ENCODE assay signal across 1 cellular context in genomic region chr1:154418062-154418897, GRCh38.
TF ChIP-seq lines count a peak whose summit lies in the region.

No MANE protein-coding gene starts in this region.

TF ChIP-seq in HepG2, 621 proteins besides CTCF, POLR2A, EP300 and RAD21 (continued from another document and continues in another):
- TF ChIP-seq, protein P1, sequence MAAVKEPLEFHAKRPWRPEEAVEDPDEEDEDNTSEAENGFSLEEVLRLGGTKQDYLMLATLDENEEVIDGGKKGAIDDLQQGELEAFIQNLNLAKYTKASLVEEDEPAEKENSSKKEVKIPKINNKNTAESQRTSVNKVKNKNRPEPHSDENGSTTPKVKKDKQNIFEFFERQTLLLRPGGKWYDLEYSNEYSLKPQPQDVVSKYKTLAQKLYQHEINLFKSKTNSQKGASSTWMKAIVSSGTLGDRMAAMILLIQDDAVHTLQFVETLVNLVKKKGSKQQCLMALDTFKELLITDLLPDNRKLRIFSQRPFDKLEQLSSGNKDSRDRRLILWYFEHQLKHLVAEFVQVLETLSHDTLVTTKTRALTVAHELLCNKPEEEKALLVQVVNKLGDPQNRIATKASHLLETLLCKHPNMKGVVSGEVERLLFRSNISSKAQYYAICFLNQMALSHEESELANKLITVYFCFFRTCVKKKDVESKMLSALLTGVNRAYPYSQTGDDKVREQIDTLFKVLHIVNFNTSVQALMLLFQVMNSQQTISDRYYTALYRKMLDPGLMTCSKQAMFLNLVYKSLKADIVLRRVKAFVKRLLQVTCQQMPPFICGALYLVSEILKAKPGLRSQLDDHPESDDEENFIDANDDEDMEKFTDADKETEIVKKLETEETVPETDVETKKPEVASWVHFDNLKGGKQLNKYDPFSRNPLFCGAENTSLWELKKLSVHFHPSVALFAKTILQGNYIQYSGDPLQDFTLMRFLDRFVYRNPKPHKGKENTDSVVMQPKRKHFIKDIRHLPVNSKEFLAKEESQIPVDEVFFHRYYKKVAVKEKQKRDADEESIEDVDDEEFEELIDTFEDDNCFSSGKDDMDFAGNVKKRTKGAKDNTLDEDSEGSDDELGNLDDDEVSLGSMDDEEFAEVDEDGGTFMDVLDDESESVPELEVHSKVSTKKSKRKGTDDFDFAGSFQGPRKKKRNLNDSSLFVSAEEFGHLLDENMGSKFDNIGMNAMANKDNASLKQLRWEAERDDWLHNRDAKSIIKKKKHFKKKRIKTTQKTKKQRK (IDR thresholded peaks at IDR 0.05; ENCODE audit: low read length) = no peak
- TF ChIP-seq SP1 (IDR thresholded peaks at IDR 0.05) (no peak), SP1 (CRISPR knock-in tag; IDR thresholded peaks at IDR 0.05) (no peak), TOE1 (CRISPR knock-in tag; IDR thresholded peaks at IDR 0.05) (no peak), HNF4A (CRISPR knock-in tag; IDR thresholded peaks at IDR 0.05) (peak; percentile 90), POLR2G (IDR thresholded peaks at IDR 0.05; ENCODE audit: low read depth, low read length) (peak; percentile 67), CBX5 (CRISPR knock-in tag; IDR thresholded peaks at IDR 0.05; ENCODE audit: borderline replicate concordance) (peak; percentile 83), NONO (IDR thresholded peaks at IDR 0.05) (no peak), NONO (CRISPR knock-in tag; conservative IDR thresholded peaks at IDR 0.05) (peak; percentile 85), FOXK2 (IDR thresholded peaks at IDR 0.05) (peak; percentile 90), SIN3B (IDR thresholded peaks at IDR 0.05; ENCODE audit: low read length) (no peak), ZNF446 (CRISPR knock-in tag; IDR thresholded peaks at IDR 0.05) (no peak), PRDM10 (CRISPR knock-in tag; IDR thresholded peaks at IDR 0.05; ENCODE audit: low read depth) (peak; percentile 80; the same call in 1 of the 2 replicates), EED (CRISPR knock-in tag; IDR thresholded peaks at IDR 0.05) (no peak), SOX13 (IDR thresholded peaks at IDR 0.05) (peak; percentile 79), SOX13 (CRISPR knock-in tag; conservative IDR thresholded peaks at IDR 0.05 in 1 of 2, IDR thresholded peaks at IDR 0.05 in 1 of 2) (peak in 1 of 2 experiments; percentile 83; a peak in 2 of 4 replicates), ZSCAN12 (CRISPR knock-in tag; IDR thresholded peaks at IDR 0.05) (no peak), KLF9 (CRISPR knock-in tag; IDR thresholded peaks at IDR 0.05; ENCODE audit: low read depth) (no peak), ZBTB10 (CRISPR knock-in tag; IDR thresholded peaks at IDR 0.05; ENCODE audit: borderline replicate concordance) (no peak), RARG (CRISPR knock-in tag; IDR thresholded peaks at IDR 0.05; ENCODE audit: low read depth) (no peak; the same call in 1 of the 2 replicates), ZNF543 (CRISPR knock-in tag; IDR thresholded peaks at IDR 0.05) (no peak), SIN3A (IDR thresholded peaks at IDR 0.05; ENCODE audit: borderline replicate concordance, low read depth, low read length) (peak; percentile 67; the same call in 1 of the 2 replicates), MBNL3 (CRISPR knock-in tag; conservative IDR thresholded peaks at IDR 0.05) (no peak), POGZ (CRISPR knock-in tag; IDR thresholded peaks at IDR 0.05) (peak; percentile 65; the same call in 1 of the 2 replicates), ESRRA (CRISPR knock-in tag; IDR thresholded peaks at IDR 0.05; ENCODE audit: low read depth) (peak; percentile 74), ZSCAN20 (CRISPR knock-in tag; IDR thresholded peaks at IDR 0.05; ENCODE audit: borderline replicate concordance) (no peak), ZNF879 (CRISPR knock-in tag; IDR thresholded peaks at IDR 0.05) (no peak), TBX3 (IDR thresholded peaks at IDR 0.05; ENCODE audit: borderline replicate concordance) (peak; percentile 74; the same call in 1 of the 2 replicates), ARID2 (CRISPR knock-in tag; IDR thresholded peaks at IDR 0.05; ENCODE audit: borderline replicate concordance) (0 out of 2 replicates have a peak, but pooled peaks have one; percentile 67), BORCS8-MEF2B (CRISPR knock-in tag; IDR thresholded peaks at IDR 0.05) (peak; percentile 70), KDM5A (IDR thresholded peaks at IDR 0.05; ENCODE audit: borderline replicate concordance, low read length) (no peak), RBM22 (optimal IDR thresholded peaks at IDR 0.05; ENCODE audit: low read length) (no peak), ZNF343 (CRISPR knock-in tag; IDR thresholded peaks at IDR 0.05) (0 out of 2 replicates have a peak, but pooled peaks have one; percentile 60), ZNF703 (CRISPR knock-in tag; IDR thresholded peaks at IDR 0.05; ENCODE audit: borderline replicate concordance) (no peak; the same call in 1 of the 2 replicates)
- TF ChIP-seq, protein P2, sequence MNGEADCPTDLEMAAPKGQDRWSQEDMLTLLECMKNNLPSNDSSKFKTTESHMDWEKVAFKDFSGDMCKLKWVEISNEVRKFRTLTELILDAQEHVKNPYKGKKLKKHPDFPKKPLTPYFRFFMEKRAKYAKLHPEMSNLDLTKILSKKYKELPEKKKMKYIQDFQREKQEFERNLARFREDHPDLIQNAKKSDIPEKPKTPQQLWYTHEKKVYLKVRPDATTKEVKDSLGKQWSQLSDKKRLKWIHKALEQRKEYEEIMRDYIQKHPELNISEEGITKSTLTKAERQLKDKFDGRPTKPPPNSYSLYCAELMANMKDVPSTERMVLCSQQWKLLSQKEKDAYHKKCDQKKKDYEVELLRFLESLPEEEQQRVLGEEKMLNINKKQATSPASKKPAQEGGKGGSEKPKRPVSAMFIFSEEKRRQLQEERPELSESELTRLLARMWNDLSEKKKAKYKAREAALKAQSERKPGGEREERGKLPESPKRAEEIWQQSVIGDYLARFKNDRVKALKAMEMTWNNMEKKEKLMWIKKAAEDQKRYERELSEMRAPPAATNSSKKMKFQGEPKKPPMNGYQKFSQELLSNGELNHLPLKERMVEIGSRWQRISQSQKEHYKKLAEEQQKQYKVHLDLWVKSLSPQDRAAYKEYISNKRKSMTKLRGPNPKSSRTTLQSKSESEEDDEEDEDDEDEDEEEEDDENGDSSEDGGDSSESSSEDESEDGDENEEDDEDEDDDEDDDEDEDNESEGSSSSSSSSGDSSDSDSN (CRISPR knock-in tag; IDR thresholded peaks at IDR 0.05) = peak; percentile 61
- TF ChIP-seq, protein P3, sequence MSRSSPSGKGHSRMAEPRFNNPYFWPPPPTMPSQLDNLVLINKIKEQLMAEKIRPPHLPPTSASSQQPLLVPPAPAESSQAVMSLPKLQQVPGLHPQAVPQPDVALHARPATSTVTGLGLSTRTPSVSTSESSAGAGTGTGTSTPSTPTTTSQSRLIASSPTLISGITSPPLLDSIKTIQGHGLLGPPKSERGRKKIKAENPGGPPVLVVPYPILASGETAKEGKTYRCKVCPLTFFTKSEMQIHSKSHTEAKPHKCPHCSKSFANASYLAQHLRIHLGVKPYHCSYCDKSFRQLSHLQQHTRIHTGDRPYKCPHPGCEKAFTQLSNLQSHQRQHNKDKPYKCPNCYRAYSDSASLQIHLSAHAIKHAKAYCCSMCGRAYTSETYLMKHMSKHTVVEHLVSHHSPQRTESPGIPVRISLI (CRISPR knock-in tag; IDR thresholded peaks at IDR 0.05; ENCODE audit: borderline replicate concordance) = peak; percentile 26; the same call in 1 of the 2 replicates
- TF ChIP-seq, protein P4, sequence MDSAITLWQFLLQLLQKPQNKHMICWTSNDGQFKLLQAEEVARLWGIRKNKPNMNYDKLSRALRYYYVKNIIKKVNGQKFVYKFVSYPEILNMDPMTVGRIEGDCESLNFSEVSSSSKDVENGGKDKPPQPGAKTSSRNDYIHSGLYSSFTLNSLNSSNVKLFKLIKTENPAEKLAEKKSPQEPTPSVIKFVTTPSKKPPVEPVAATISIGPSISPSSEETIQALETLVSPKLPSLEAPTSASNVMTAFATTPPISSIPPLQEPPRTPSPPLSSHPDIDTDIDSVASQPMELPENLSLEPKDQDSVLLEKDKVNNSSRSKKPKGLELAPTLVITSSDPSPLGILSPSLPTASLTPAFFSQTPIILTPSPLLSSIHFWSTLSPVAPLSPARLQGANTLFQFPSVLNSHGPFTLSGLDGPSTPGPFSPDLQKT (CRISPR knock-in tag; IDR thresholded peaks at IDR 0.05; ENCODE audit: borderline replicate concordance) = no peak
- TF ChIP-seq, protein P5, sequence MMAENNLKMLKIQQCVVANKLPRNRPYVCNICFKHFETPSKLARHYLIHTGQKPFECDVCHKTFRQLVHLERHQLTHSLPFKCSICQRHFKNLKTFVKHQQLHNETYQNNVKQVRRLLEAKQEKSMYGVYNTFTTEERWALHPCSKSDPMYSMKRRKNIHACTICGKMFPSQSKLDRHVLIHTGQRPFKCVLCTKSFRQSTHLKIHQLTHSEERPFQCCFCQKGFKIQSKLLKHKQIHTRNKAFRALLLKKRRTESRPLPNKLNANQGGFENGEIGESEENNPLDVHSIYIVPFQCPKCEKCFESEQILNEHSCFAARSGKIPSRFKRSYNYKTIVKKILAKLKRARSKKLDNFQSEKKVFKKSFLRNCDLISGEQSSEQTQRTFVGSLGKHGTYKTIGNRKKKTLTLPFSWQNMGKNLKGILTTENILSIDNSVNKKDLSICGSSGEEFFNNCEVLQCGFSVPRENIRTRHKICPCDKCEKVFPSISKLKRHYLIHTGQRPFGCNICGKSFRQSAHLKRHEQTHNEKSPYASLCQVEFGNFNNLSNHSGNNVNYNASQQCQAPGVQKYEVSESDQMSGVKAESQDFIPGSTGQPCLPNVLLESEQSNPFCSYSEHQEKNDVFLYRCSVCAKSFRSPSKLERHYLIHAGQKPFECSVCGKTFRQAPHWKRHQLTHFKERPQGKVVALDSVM (CRISPR knock-in tag; IDR thresholded peaks at IDR 0.05) = peak; percentile 82
- TF ChIP-seq, protein P6, sequence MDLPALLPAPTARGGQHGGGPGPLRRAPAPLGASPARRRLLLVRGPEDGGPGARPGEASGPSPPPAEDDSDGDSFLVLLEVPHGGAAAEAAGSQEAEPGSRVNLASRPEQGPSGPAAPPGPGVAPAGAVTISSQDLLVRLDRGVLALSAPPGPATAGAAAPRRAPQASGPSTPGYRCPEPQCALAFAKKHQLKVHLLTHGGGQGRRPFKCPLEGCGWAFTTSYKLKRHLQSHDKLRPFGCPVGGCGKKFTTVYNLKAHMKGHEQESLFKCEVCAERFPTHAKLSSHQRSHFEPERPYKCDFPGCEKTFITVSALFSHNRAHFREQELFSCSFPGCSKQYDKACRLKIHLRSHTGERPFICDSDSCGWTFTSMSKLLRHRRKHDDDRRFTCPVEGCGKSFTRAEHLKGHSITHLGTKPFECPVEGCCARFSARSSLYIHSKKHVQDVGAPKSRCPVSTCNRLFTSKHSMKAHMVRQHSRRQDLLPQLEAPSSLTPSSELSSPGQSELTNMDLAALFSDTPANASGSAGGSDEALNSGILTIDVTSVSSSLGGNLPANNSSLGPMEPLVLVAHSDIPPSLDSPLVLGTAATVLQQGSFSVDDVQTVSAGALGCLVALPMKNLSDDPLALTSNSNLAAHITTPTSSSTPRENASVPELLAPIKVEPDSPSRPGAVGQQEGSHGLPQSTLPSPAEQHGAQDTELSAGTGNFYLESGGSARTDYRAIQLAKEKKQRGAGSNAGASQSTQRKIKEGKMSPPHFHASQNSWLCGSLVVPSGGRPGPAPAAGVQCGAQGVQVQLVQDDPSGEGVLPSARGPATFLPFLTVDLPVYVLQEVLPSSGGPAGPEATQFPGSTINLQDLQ (CRISPR knock-in tag; IDR thresholded peaks at IDR 0.05) = no peak
- TF ChIP-seq, protein P7, sequence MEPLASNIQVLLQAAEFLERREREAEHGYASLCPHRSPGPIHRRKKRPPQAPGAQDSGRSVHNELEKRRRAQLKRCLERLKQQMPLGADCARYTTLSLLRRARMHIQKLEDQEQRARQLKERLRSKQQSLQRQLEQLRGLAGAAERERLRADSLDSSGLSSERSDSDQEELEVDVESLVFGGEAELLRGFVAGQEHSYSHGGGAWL (CRISPR knock-in tag; IDR thresholded peaks at IDR 0.05) = peak; percentile 61; the same call in 1 of the 2 replicates
- TF ChIP-seq, protein P8, sequence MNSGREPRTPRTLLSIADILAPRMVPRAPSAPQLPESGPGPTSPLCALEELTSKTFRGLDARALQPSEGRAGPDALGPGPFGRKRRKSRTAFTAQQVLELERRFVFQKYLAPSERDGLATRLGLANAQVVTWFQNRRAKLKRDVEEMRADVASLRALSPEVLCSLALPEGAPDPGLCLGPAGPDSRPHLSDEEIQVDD (CRISPR knock-in tag; IDR thresholded peaks at IDR 0.05; ENCODE audit: borderline replicate concordance) = no peak
